Comparison of ENCODE assay signal across 19 cellular contexts in genomic region chr7:30255096-30255769, GRCh38. TPM values are rescaled to one million over a fixed set of nuclear protein-coding genes. Genes with fewer than 3 reads are reported as not detected.
DNase-seq lines count a peak whose midpoint lies in the region; ATAC-seq and TF ChIP-seq lines count a peak whose summit lies in the region.
"Had no signal": no experiment of that assay in that cellular context is flagged by ENCODE, and none has a peak within 500 bp of the region (broad histone marks: within the 10 kb centered on the region; RNA-seq: fewer than 3 reads in every experiment).

No MANE protein-coding gene starts in this region.

- intact Hi-C loops in Calu3 (cut with micrococcal nuclease; ENCODE audit: unreplicated experiment), result loop anchor here (10.0 kb wide), 1 partner anchor 90 kb away; no protein-coding TSS in a partner anchor

- 79 to 94% methylated on average over 4 of the region's 4 CpGs for WGBS in endodermal cell (ENCODE audit: insufficient coverage in 1 of 2, insufficient read length in 1 of 2), 2 experiments

- no peaks in the 10 kb centered on the region for H3K36me3 ChIP-seq in endodermal cell (ENCODE audit: control insufficient read depth, insufficient read depth, low read length)
- no peaks in the 10 kb centered on the region for H3K36me3 ChIP-seq in mucosa of rectum (ENCODE audit: control insufficient read depth in 2 of 2, insufficient read depth in 2 of 2, low read length in 2 of 2)
- H3K36me3 ChIP-seq in CD8-positive, alpha-beta memory T cell (ENCODE audit: insufficient read depth, low read length), result no peaks in the 10 kb centered on the region
- H3K36me3 ChIP-seq: tibial artery had no signal

- CTCF ChIA-PET in Calu3 (lab: Charles Lee), result interaction anchor here (0.7 to 1.5 kb wide), 15 partner anchors 9 to 591 kb away, joined by 3 to 12 read pairs (median 4); partner anchors contain the start of gene ZNRF2
- CTCF ChIA-PET in CD8-positive, alpha-beta memory T cell (lab: Charles Lee), result no interaction called here

- in situ Hi-C loops in KBM-7 (cut with MboI; ENCODE audit: low pct_unique_long_range_greater_than_20kb, low sequenced_read_pairs), result no loop called here

- H3K4me1 ChIP-seq in endodermal cell (ENCODE audit: control insufficient read depth, insufficient read depth, low read length) (peaks cover 8% of the 10 kb centered on the region), mucosa of rectum (ENCODE audit: control insufficient read depth in 2 of 2, insufficient read depth in 2 of 2, low read length in 2 of 2) (peaks cover 24 to 38% of the 10 kb centered on the region in 2 donors)
- no peaks in the 10 kb centered on the region for H3K4me1 ChIP-seq in CD8-positive, alpha-beta memory T cell (ENCODE audit: insufficient read depth, low read length)

- H3K27me3 Mint-ChIP-seq in Calu3 (ENCODE audit: unreplicated experiment) (no peaks in the 10 kb centered on the region), endodermal cell (ENCODE audit: insufficient read depth) (no peaks in the 10 kb centered on the region)
- no peaks in the 10 kb centered on the region for H3K27me3 Mint-ChIP-seq in CD8-positive, alpha-beta memory T cell
- H3K27me3 Mint-ChIP-seq: activated CD4-positive, alpha-beta T cell treated with anti-CD3 and anti-CD28 coated beads, Interleukin-2, amount 10 ng/mL, durations not matched to agents 24 days and 14 days; CD4-positive, alpha-beta T cell had no signal

- DNase-seq in Calu3 (no peak), endodermal cell (no peak), NCI-H2107 (lab: John Stamatoyannopoulos, UW) (no peak), nucleus accumbens (lab: John Stamatoyannopoulos, UW) (no peak), KBM-7 (no peak)
- DNase-seq in CD8-positive, alpha-beta memory T cell, result no peak
- DNase-seq: activated CD4-positive, alpha-beta T cell treated with anti-CD3 and anti-CD28 coated beads, Interleukin-2, amount 10 ng/mL, durations not matched to agents 24 days and 14 days; activated naive CD4-positive, alpha-beta T cell; aorta; CD4-positive, alpha-beta T cell; effector memory CD4-positive, alpha-beta T cell; head of caudate nucleus; NCI-H1694 treated with DMSO at 0.1 percent for 48 hours; retina; stimulated activated naive CD4-positive, alpha-beta T cell; tibial artery had no signal

- no peaks in the 10 kb centered on the region for H3K9me3 Mint-ChIP-seq in Calu3 (ENCODE audit: low read depth, unreplicated experiment)
- no peaks in the 10 kb centered on the region for H3K9me3 Mint-ChIP-seq in endodermal cell
- no peaks in the 10 kb centered on the region for H3K9me3 Mint-ChIP-seq in CD8-positive, alpha-beta memory T cell
- H3K9me3 Mint-ChIP-seq: CD4-positive, alpha-beta T cell had no signal

- TF ChIP-seq CTCF in Calu3 (IDR thresholded peaks at IDR 0.05; ENCODE audit: unreplicated experiment), result no peak
- no peak for TF ChIP-seq CTCF in endodermal cell (conservative IDR thresholded peaks at IDR 0.05)

- peak; percentile 72 for ATAC-seq in HG03378 (IDR thresholded peaks at IDR 0.05; ENCODE audit: unreplicated experiment)

- H3K4me3 Mint-ChIP-seq in Calu3 (ENCODE audit: low read depth, unreplicated experiment) (peak overlapping the region; percentile 59), endodermal cell (peak overlapping the region; percentile 14)
- no peak overlapping the region for H3K4me3 Mint-ChIP-seq in CD8-positive, alpha-beta memory T cell
- H3K4me3 Mint-ChIP-seq: activated CD4-positive, alpha-beta T cell treated with anti-CD3 and anti-CD28 coated beads, Interleukin-2, amount 10 ng/mL, durations not matched to agents 24 days and 14 days; CD4-positive, alpha-beta T cell had no signal

- H3K4me1 Mint-ChIP-seq in Calu3 (ENCODE audit: low read depth, unreplicated experiment), result peaks cover 42% of the 10 kb centered on the region
- peaks cover 26% of the 10 kb centered on the region for H3K4me1 Mint-ChIP-seq in endodermal cell
- H3K4me1 Mint-ChIP-seq in CD8-positive, alpha-beta memory T cell, result peaks cover 6 to 12% (median 7%) of the 10 kb centered on the region in 3 donors

- H3K36me3 Mint-ChIP-seq in Calu3 (ENCODE audit: insufficient read depth, unreplicated experiment) (no peaks in the 10 kb centered on the region), endodermal cell (ENCODE audit: low read depth) (no peaks in the 10 kb centered on the region)
- peaks cover 7 to 20% (median 9%) of the 10 kb centered on the region in 3 donors for H3K36me3 Mint-ChIP-seq in CD8-positive, alpha-beta memory T cell

- H3K27me3 ChIP-seq in endodermal cell (ENCODE audit: control insufficient read depth, insufficient read depth, low read length, poor library complexity, severe bottlenecking) (no peaks in the 10 kb centered on the region), mucosa of rectum (ENCODE audit: control insufficient read depth in 2 of 2, insufficient read depth in 2 of 2, low read length in 2 of 2) (no peaks in the 10 kb centered on the region)
- H3K27me3 ChIP-seq in CD8-positive, alpha-beta memory T cell (ENCODE audit: insufficient read depth, low read length, poor library complexity, severe bottlenecking), result no peaks in the 10 kb centered on the region
- H3K27me3 ChIP-seq: tibial artery had no signal

- H3K9ac ChIP-seq in endodermal cell (ENCODE audit: extremely low read depth, low read length, poor library complexity, severe bottlenecking) (no peak overlapping the region), mucosa of rectum (ENCODE audit: low read depth in 1 of 2, low read length in 2 of 2) (no peak overlapping the region)

- POLR2A ChIA-PET in CD8-positive, alpha-beta memory T cell (lab: Charles Lee), result interaction anchor here (0.7 kb wide), 1 partner anchor 290 kb away, joined by 3 read pairs; no protein-coding TSS in a partner anchor

- H3K9me3 ChIP-seq in endodermal cell (ENCODE audit: control insufficient read depth, low read length), result no peaks in the 10 kb centered on the region
- H3K9me3 ChIP-seq in mucosa of rectum (ENCODE audit: control insufficient read depth in 2 of 2, low read length in 2 of 2), result no peaks in the 10 kb centered on the region
- no peaks in the 10 kb centered on the region for H3K9me3 ChIP-seq in CD8-positive, alpha-beta memory T cell (ENCODE audit: low read length)
- H3K9me3 ChIP-seq: tibial artery had no signal

- H3K27ac Mint-ChIP-seq in Calu3 (ENCODE audit: unreplicated experiment), result peak overlapping the region; percentile 25
- H3K27ac Mint-ChIP-seq in endodermal cell, result no peak overlapping the region
- H3K27ac Mint-ChIP-seq in CD8-positive, alpha-beta memory T cell, result no peak overlapping the region
- H3K27ac Mint-ChIP-seq: activated CD4-positive, alpha-beta T cell treated with anti-CD3 and anti-CD28 coated beads, Interleukin-2, amount 10 ng/mL, durations not matched to agents 24 days and 14 days; CD4-positive, alpha-beta T cell had no signal

- H3K4me3 ChIP-seq in endodermal cell (ENCODE audit: low read length) (peak overlapping the region; percentile 25), mucosa of rectum (ENCODE audit: low read length in 2 of 2) (no peak overlapping the region)
- no peak overlapping the region for H3K4me3 ChIP-seq in CD8-positive, alpha-beta memory T cell (ENCODE audit: low read length)
- H3K4me3 ChIP-seq: tibial artery had no signal

- BruUV-seq in Calu3 (replicated peaks; lab: Mats Ljungman, UMichigan), result no TSS peak

- no peak overlapping the region for H3K27ac ChIP-seq in endodermal cell (ENCODE audit: low read depth, low read length)
- H3K27ac ChIP-seq in mucosa of rectum (ENCODE audit: low read depth in 2 of 2, low read length in 2 of 2), result peak overlapping the region; percentile 70 to 74
- no peak overlapping the region for H3K27ac ChIP-seq in CD8-positive, alpha-beta memory T cell (ENCODE audit: low read depth, low read length)
- H3K27ac ChIP-seq: RWPE1, tibial artery had no signal

RNA-seq across cellular contexts. Expression of gene ZNRF2, which starts 29.2 kb away (rescaled TPM):
- total RNA-seq in Calu3 (2022) (25.8 and 28.3 TPM in 2 replicates), endodermal cell (10 to 100 TPM; 15.5 to 20.9 TPM)
- polyA plus RNA-seq in endodermal cell (2013, experiment 1 of 2), result 9.6 TPM
- polyA plus RNA-seq in endodermal cell (2013, experiment 2 of 2), result 9.2 TPM
- total RNA-seq in CD8-positive, alpha-beta memory T cell, result 10 to 100 TPM; 12.4 to 13.6 TPM
- polyA plus RNA-seq in CD8-positive, alpha-beta memory T cell, result 4.2 TPM

Comparison
In these comparisons a context has a peak if more than half of its experiments do, and no peak if none do; other contexts are left out.
1. H3K4me3 Mint-ChIP-seq: peak in Calu3 (single experiment) and endodermal cell (single experiment); none in CD8-positive, alpha-beta memory T cell (0 of 7).
2. H3K27ac ChIP-seq: peak in mucosa of rectum (2 of 2); none in endodermal cell (single experiment) and CD8-positive, alpha-beta memory T cell (single experiment).